ENCODE assay signal across 25 cellular contexts in genomic region chr6:33967266-33967767, GRCh38.
DNase-seq lines count a peak whose midpoint lies in the region; ATAC-seq, FAIRE-seq and TF ChIP-seq lines count a peak whose summit lies in the region.
"Had no signal": no experiment of that assay in that cellular context is flagged by ENCODE, and none has a peak within 500 bp of the region (broad histone marks: within the 10 kb centered on the region; RNA-seq: fewer than 3 reads in every experiment).

No MANE protein-coding gene starts in this region.

- peak; percentile 1 for DNase-seq in activated naive CD8-positive, alpha-beta T cell treated with anti-CD3 and anti-CD28 coated beads, Interleukin-2, amount 10 ng/mL, durations not matched to agents 7 days and 5 days
- no peak for DNase-seq in activated naive CD8-positive, alpha-beta T cell treated with anti-CD3 and anti-CD28 coated beads for 36 hours
- peak; percentile 55 for DNase-seq in NCI-H69 (lab: John Stamatoyannopoulos, UW)
- DNase-seq in HepG2 (ENCODE audit: low spot score), result no peak
- peak; percentile 29 to 44 for DNase-seq in suprapubic skin (ENCODE audit: low spot score in 2 of 2)
- DNase-seq in amniotic stem cell (lab: John Stamatoyannopoulos, UW), result no peak
- DNase-seq in SIG-M5 (lab: John Stamatoyannopoulos, UW), result no peak
- no peak for DNase-seq in iPS-NIHi11 (ENCODE audit: low spot score)
- DNase-seq: activated CD4-positive, alpha-beta T cell treated with anti-CD3 and anti-CD28 coated beads for 1 hour; activated CD8-positive, alpha-beta T cell treated with anti-CD3 and anti-CD28 coated beads for 36 hours; CD4-positive, alpha-beta memory T cell; kidney glomerular epithelial cell; nucleus accumbens; psoas muscle; T-helper 1 cell had no signal

- intact Hi-C loops in HepG2 (cut with micrococcal nuclease; ENCODE audit: unreplicated experiment), result loop anchor here (5.0 kb wide), 1 partner anchor 35 kb away; no protein-coding TSS in a partner anchor

- no peak overlapping the region for H3K4me2 ChIP-seq in HepG2 (ENCODE audit: low read depth, low read length)
- H3K4me2 ChIP-seq: KMS-11 had no signal

- no peaks in the 10 kb centered on the region for H3K9me3 Mint-ChIP-seq in activated naive CD8-positive, alpha-beta T cell treated with anti-CD3 and anti-CD28 coated beads, Interleukin-2, amount 10 ng/mL, durations not matched to agents 7 days and 5 days
- H3K9me3 Mint-ChIP-seq in activated naive CD8-positive, alpha-beta T cell treated with anti-CD3 and anti-CD28 coated beads for 36 hours, result no peaks in the 10 kb centered on the region
- H3K9me3 Mint-ChIP-seq: activated CD8-positive, alpha-beta T cell treated with anti-CD3 and anti-CD28 coated beads for 36 hours; activated T-helper 17 cell treated with anti-CD3 and anti-CD28 coated beads, Interleukin-2, amount 50 U/mL, for 72 hours; stimulated activated naive CD8-positive, alpha-beta T cell treated with anti-CD3 and anti-CD28 coated beads, Interleukin-15, Interleukin-2, amounts not matched to agents 100 ng/mL and 50 ng/mL, for 24 hours had no signal

- H3K27me3 ChIP-seq in HepG2 (ENCODE audit: control insufficient read depth in 1 of 2, insufficient read depth in 2 of 2, low read length in 2 of 2) (peaks cover 0 to 23% of the 10 kb centered on the region in 2 experiments; a peak in 2 of 5 replicates), suprapubic skin (peaks cover 16% of the 10 kb centered on the region)

- H3K9me3 ChIP-seq in HepG2 (ENCODE audit: low read length) (no peaks in the 10 kb centered on the region), suprapubic skin (peaks cover under 1% of the 10 kb centered on the region)
- H3K9me3 ChIP-seq: psoas muscle had no signal

- H3K79me2 ChIP-seq in HepG2 (ENCODE audit: insufficient read depth, low read length), result no peaks in the 10 kb centered on the region

- peaks cover 46% of the 10 kb centered on the region for H3K27me3 Mint-ChIP-seq in activated naive CD8-positive, alpha-beta T cell treated with anti-CD3 and anti-CD28 coated beads, Interleukin-2, amount 10 ng/mL, durations not matched to agents 7 days and 5 days
- peaks cover 36% of the 10 kb centered on the region for H3K27me3 Mint-ChIP-seq in activated naive CD8-positive, alpha-beta T cell treated with anti-CD3 and anti-CD28 coated beads for 36 hours

- ATAC-seq in activated naive CD8-positive, alpha-beta T cell treated with anti-CD3 and anti-CD28 coated beads, Interleukin-2, amount 10 ng/mL, durations not matched to agents 7 days and 5 days (ENCODE audit: low read depth), result no peak
- peak; percentile 25; the same call in 1 of the 3 replicates for ATAC-seq in HepG2
- ATAC-seq: activated CD8-positive, alpha-beta T cell treated with anti-CD3 and anti-CD28 coated beads for 36 hours; activated T-helper 17 cell treated with anti-CD3 and anti-CD28 coated beads, Interleukin-2, amount 50 U/mL, for 72 hours; psoas muscle had no signal

- H3K4me1 ChIP-seq in HepG2 (ENCODE audit: insufficient read depth, low read length) (no peaks in the 10 kb centered on the region), suprapubic skin (peaks cover 4% of the 10 kb centered on the region)
- H3K4me1 ChIP-seq: psoas muscle, tibial artery had no signal

- in situ Hi-C loops in HepG2 (cut with HindIII; ENCODE audit: extremely low pct_ligation_motif_present, low pct_unique_long_range_greater_than_20kb), result loop anchor here (5.0 kb wide), 1 partner anchor 60 kb away; no protein-coding TSS in a partner anchor

- POLR2A ChIA-PET in activated naive CD8-positive, alpha-beta T cell treated with anti-CD3 and anti-CD28 coated beads, Interleukin-2, amount 10 ng/mL, durations not matched to agents 7 days and 5 days (lab: Charles Lee), result no interaction called here
- POLR2A ChIA-PET in HepG2 (lab: Yijun Ruan, JAX), result no interaction called here

- no peaks in the 10 kb centered on the region for H3K36me3 Mint-ChIP-seq in activated naive CD8-positive, alpha-beta T cell treated with anti-CD3 and anti-CD28 coated beads, Interleukin-2, amount 10 ng/mL, durations not matched to agents 7 days and 5 days
- no peaks in the 10 kb centered on the region for H3K36me3 Mint-ChIP-seq in activated naive CD8-positive, alpha-beta T cell treated with anti-CD3 and anti-CD28 coated beads for 36 hours
- H3K36me3 Mint-ChIP-seq: CD4-positive, alpha-beta memory T cell had no signal

- CTCF ChIA-PET in HepG2 (lab: Yijun Ruan, JAX; ENCODE audit: low intra/inter-chr PET ratio, low total read pairs), result interaction anchor here (1.1 to 1.8 kb wide), 2 partner anchors 59 to 187 kb away, joined by 3 to 32 read pairs; no protein-coding TSS in a partner anchor

- 24% methylated on average over 3 of the region's 3 CpGs for WGBS in HepG2 (ENCODE audit: low lambda C conversion rate)
- 58% methylated on average over 3 of the region's 3 CpGs for WGBS in suprapubic skin

- H3K36me3 ChIP-seq in HepG2 (replicated peaks in 1 of 2; ENCODE audit: control insufficient read depth in 1 of 2, insufficient read depth in 2 of 2, low read length in 2 of 2), result no peaks in the 10 kb centered on the region
- H3K36me3 ChIP-seq in suprapubic skin, result no peaks in the 10 kb centered on the region
- H3K36me3 ChIP-seq: tibial artery had no signal

- TF ChIP-seq POLR2A in HepG2 (IDR thresholded peaks at IDR 0.05; ENCODE audit: insufficient read depth in 1 of 2, low read depth in 2 of 2, low read length in 2 of 2) (no peak), suprapubic skin (IDR thresholded peaks at IDR 0.05) (no peak)

- TF ChIP-seq RAD21 in HepG2 (CRISPR knock-in tag; IDR thresholded peaks at IDR 0.05), result no peak

- BruUV-seq in HepG2 (replicated peaks; lab: Mats Ljungman, UMichigan), result no TSS peak

- no peak overlapping the region for H3K4me3 ChIP-seq in HepG2 (replicated peaks in 1 of 3; ENCODE audit: insufficient read depth in 1 of 3, low read depth in 2 of 3, low read length in 3 of 3)
- H3K4me3 ChIP-seq in suprapubic skin, result no peak overlapping the region
- H3K4me3 ChIP-seq: GM23248, lung, psoas muscle, tibial artery had no signal

- H3K27ac ChIP-seq in HepG2 (ENCODE audit: extremely low read length, insufficient read depth, low read length), result no peak overlapping the region
- H3K27ac ChIP-seq in suprapubic skin, result no peak overlapping the region
- H3K27ac ChIP-seq: GM23248, KMS-11, psoas muscle, tibial artery had no signal

- no peak overlapping the region for H3K9ac ChIP-seq in HepG2 (ENCODE audit: insufficient read depth, low read depth, low read length)
- H3K9ac ChIP-seq: GM23248, KMS-11 had no signal

- H3K4me1 Mint-ChIP-seq in activated naive CD8-positive, alpha-beta T cell treated with anti-CD3 and anti-CD28 coated beads, Interleukin-2, amount 10 ng/mL, durations not matched to agents 7 days and 5 days, result no peaks in the 10 kb centered on the region
- no peaks in the 10 kb centered on the region for H3K4me1 Mint-ChIP-seq in activated naive CD8-positive, alpha-beta T cell treated with anti-CD3 and anti-CD28 coated beads for 36 hours
- H3K4me1 Mint-ChIP-seq: activated T-helper 17 cell treated with anti-CD3 and anti-CD28 coated beads, Interleukin-2, amount 50 U/mL, for 72 hours; CD4-positive, alpha-beta memory T cell had no signal

- no peak overlapping the region for H2AFZ ChIP-seq in HepG2 (ENCODE audit: low read length)
- H2AFZ ChIP-seq: GM23248 had no signal

- TF ChIP-seq CTCF in HepG2 (CRISPR knock-in tag; IDR thresholded peaks at IDR 0.05) (no peak), suprapubic skin (IDR thresholded peaks at IDR 0.05) (no peak)

- TF ChIP-seq EP300 in HepG2 (IDR thresholded peaks at IDR 0.05; ENCODE audit: low read depth in 2 of 2, low read length in 2 of 2), result no peak
- no peak for TF ChIP-seq EP300 in HepG2 (CRISPR knock-in tag; IDR thresholded peaks at IDR 0.05; ENCODE audit: borderline replicate concordance)
- no peak for TF ChIP-seq EP300 in suprapubic skin (IDR thresholded peaks at IDR 0.05)

- no peak overlapping the region for H3K27ac Mint-ChIP-seq in activated naive CD8-positive, alpha-beta T cell treated with anti-CD3 and anti-CD28 coated beads, Interleukin-2, amount 10 ng/mL, durations not matched to agents 7 days and 5 days
- no peak overlapping the region for H3K27ac Mint-ChIP-seq in activated naive CD8-positive, alpha-beta T cell treated with anti-CD3 and anti-CD28 coated beads for 36 hours
- H3K27ac Mint-ChIP-seq: activated CD8-positive, alpha-beta T cell treated with anti-CD3 and anti-CD28 coated beads for 36 hours; activated T-helper 17 cell treated with anti-CD3 and anti-CD28 coated beads, Interleukin-2, amount 50 U/mL, for 72 hours; stimulated activated naive CD8-positive, alpha-beta T cell treated with anti-CD3 and anti-CD28 coated beads, Interleukin-15, Interleukin-2, amounts not matched to agents 100 ng/mL and 50 ng/mL, for 24 hours had no signal

- H4K20me1 ChIP-seq in HepG2 (ENCODE audit: insufficient read depth, low read length), result no peaks in the 10 kb centered on the region

- H3K4me3 Mint-ChIP-seq in activated naive CD8-positive, alpha-beta T cell treated with anti-CD3 and anti-CD28 coated beads, Interleukin-2, amount 10 ng/mL, durations not matched to agents 7 days and 5 days, result no peak overlapping the region
- no peak overlapping the region for H3K4me3 Mint-ChIP-seq in activated naive CD8-positive, alpha-beta T cell treated with anti-CD3 and anti-CD28 coated beads for 36 hours
- H3K4me3 Mint-ChIP-seq: activated CD8-positive, alpha-beta T cell treated with anti-CD3 and anti-CD28 coated beads for 36 hours; activated T-helper 17 cell treated with anti-CD3 and anti-CD28 coated beads, Interleukin-2, amount 50 U/mL, for 72 hours; CD4-positive, alpha-beta memory T cell; stimulated activated naive CD8-positive, alpha-beta T cell treated with anti-CD3 and anti-CD28 coated beads, Interleukin-15, Interleukin-2, amounts not matched to agents 100 ng/mL and 50 ng/mL, for 24 hours had no signal

- no peak for FAIRE-seq in HepG2 (lab: Jason Lieb, UNC)
- FAIRE-seq: A204.1, GM12891, RCC 7860, TTC549 had no signal

TF ChIP-seq in HepG2, 621 proteins besides CTCF, POLR2A, EP300 and RAD21 (continues in another document):
- no peak for TF ChIP-seq ZNF282 (IDR thresholded peaks at IDR 0.05; ENCODE audit: partially characterized antibody)
- no peak for TF ChIP-seq GTF2F1 (IDR thresholded peaks at IDR 0.05; ENCODE audit: low read length)
- TF ChIP-seq, protein P1, sequence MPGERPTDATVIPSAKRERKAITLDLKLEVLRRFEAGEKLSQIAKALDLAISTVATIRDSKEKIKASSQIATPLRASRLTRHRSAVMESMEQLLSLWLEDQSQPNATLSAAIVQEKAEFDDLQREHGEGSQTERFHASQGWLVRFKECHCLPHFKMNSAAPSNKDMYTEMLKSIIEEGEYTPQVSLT (CRISPR knock-in tag; IDR thresholded peaks at IDR 0.05; ENCODE audit: borderline replicate concordance, low read depth), result no peak
- no peak for TF ChIP-seq JUN (CRISPR knock-in tag; IDR thresholded peaks at IDR 0.05)

Comparison
In these comparisons a context has a peak if more than half of its experiments do, and no peak if none do; other contexts are left out.
1. DNase-seq: peak in activated naive CD8-positive, alpha-beta T cell treated with anti-CD3 and anti-CD28 coated beads, Interleukin-2, amount 10 ng/mL, durations not matched to agents 7 days and 5 days (single experiment), NCI-H69 (single experiment) and suprapubic skin (2 of 2); none in activated naive CD8-positive, alpha-beta T cell treated with anti-CD3 and anti-CD28 coated beads for 36 hours (single experiment), HepG2 (single experiment), amniotic stem cell (single experiment), SIG-M5 (single experiment) and iPS-NIHi11 (single experiment).